In genomic region chr4:85084371-85085170, GRCh38 we compare ENCODE assay signal across 8 cellular contexts.
DNase-seq lines count a peak whose midpoint lies in the region; ATAC-seq and TF ChIP-seq lines count a peak whose summit lies in the region.

No MANE protein-coding gene starts in this region.

- no peaks in the 10 kb centered on the region for H3K27me3 Mint-ChIP-seq in activated CD4-positive, alpha-beta T cell treated with anti-CD3 and anti-CD28 coated beads, Interleukin-2, amount 10 ng/mL, durations not matched to agents 24 days and 14 days

- peak; percentile 53 to 70 (median 68) for TF ChIP-seq CTCF in right lobe of liver (IDR thresholded peaks at IDR 0.05)

- no peaks in the 10 kb centered on the region for H3K9me3 Mint-ChIP-seq in activated CD4-positive, alpha-beta T cell treated with anti-CD3 and anti-CD28 coated beads, Interleukin-2, amount 10 ng/mL, durations not matched to agents 24 days and 14 days

- H3K4me1 ChIP-seq in NT2/D1 (ENCODE audit: insufficient read depth, insufficient read length) (no peaks in the 10 kb centered on the region), right lobe of liver (no peaks in the 10 kb centered on the region)

- no peaks in the 10 kb centered on the region for H3K36me3 ChIP-seq in NT2/D1 (ENCODE audit: insufficient read depth, insufficient read length, low read length)
- no peaks in the 10 kb centered on the region for H3K36me3 ChIP-seq in right lobe of liver

- H3K27ac ChIP-seq in right lobe of liver, result no peak overlapping the region

- H3K4me3 ChIP-seq in NT2/D1 (ENCODE audit: insufficient read length, low read depth) (no peak overlapping the region), right lobe of liver (no peak overlapping the region)

- no peak overlapping the region for H3K27ac Mint-ChIP-seq in activated CD4-positive, alpha-beta T cell treated with anti-CD3 and anti-CD28 coated beads, Interleukin-2, amount 10 ng/mL, durations not matched to agents 24 days and 14 days

- H3K4me1 Mint-ChIP-seq in activated CD4-positive, alpha-beta T cell treated with anti-CD3 and anti-CD28 coated beads, Interleukin-2, amount 10 ng/mL, durations not matched to agents 24 days and 14 days, result no peaks in the 10 kb centered on the region

- no peaks in the 10 kb centered on the region for H3K27me3 ChIP-seq in NT2/D1 (ENCODE audit: insufficient read depth, insufficient read length)
- no peaks in the 10 kb centered on the region for H3K27me3 ChIP-seq in right lobe of liver

- ATAC-seq in GM21528 (IDR thresholded peaks at IDR 0.05; ENCODE audit: low FRiP score, unreplicated experiment), result peak; percentile 83
- ATAC-seq in right lobe of liver, result peak; percentile 75 to 82 (median 78)

- H3K36me3 Mint-ChIP-seq in activated CD4-positive, alpha-beta T cell treated with anti-CD3 and anti-CD28 coated beads, Interleukin-2, amount 10 ng/mL, durations not matched to agents 24 days and 14 days (ENCODE audit: low read depth), result no peaks in the 10 kb centered on the region

- no peak overlapping the region for H3K4me3 Mint-ChIP-seq in activated CD4-positive, alpha-beta T cell treated with anti-CD3 and anti-CD28 coated beads, Interleukin-2, amount 10 ng/mL, durations not matched to agents 24 days and 14 days

- H3K9ac ChIP-seq in NT2/D1 (ENCODE audit: insufficient read length, low read depth), result no peak overlapping the region

- intact Hi-C loops in activated CD4-positive, alpha-beta T cell treated with anti-CD3 and anti-CD28 coated beads, Interleukin-2, amount 10 ng/mL, durations not matched to agents 24 days and 14 days (cut with micrococcal nuclease), result loop anchor here (5.0 kb wide), 1 partner anchor 663 kb away; no protein-coding TSS in a partner anchor
- intact Hi-C loops in right lobe of liver (cut with DNase I), result loop anchor here in 1 of 2 donors (10.0 kb wide), 1 partner anchor 670 kb away; no protein-coding TSS in a partner anchor

- WGBS in right lobe of liver (ENCODE audit: insufficient coverage, low coverage, low lambda C conversion rate, missing lambda C conversion rate), result 7% methylated on average over 3 of the region's 3 CpGs

- DNase-seq in activated CD4-positive, alpha-beta T cell treated with anti-CD3 and anti-CD28 coated beads, Interleukin-2, amount 10 ng/mL, durations not matched to agents 24 days and 14 days, result peak; percentile 77
- no peak for DNase-seq in activated CD4-positive, alpha-beta T cell treated with anti-CD3 and anti-CD28 coated beads for 1 hour
- peak; percentile 5 for DNase-seq in HuH-7 (ENCODE audit: low spot score)
- peak; percentile 57 for DNase-seq in NT2/D1 (ENCODE audit: low read depth, low spot score)
- DNase-seq in cerebellum (ENCODE audit: low spot score), result peak; percentile 15
- no peak for DNase-seq in right lobe of liver
- DNase-seq in activated CD4-positive, CD25-positive, alpha-beta regulatory T cell treated with anti-CD3 and anti-CD28 coated beads, Interleukin-2, amount 50 U/mL, for 72 hours, result no peak

- TF ChIP-seq POLR2A in right lobe of liver (IDR thresholded peaks at IDR 0.05), result no peak

- peaks cover 10% of the 10 kb centered on the region; the same call in 1 of the 2 replicates for H3K9me3 ChIP-seq in NT2/D1 (ENCODE audit: insufficient read depth, low read length)
- no peaks in the 10 kb centered on the region for H3K9me3 ChIP-seq in right lobe of liver

Comparison
In these comparisons a context has a peak if more than half of its experiments do, and no peak if none do; other contexts are left out.
1. DNase-seq: peak in activated CD4-positive, alpha-beta T cell treated with anti-CD3 and anti-CD28 coated beads, Interleukin-2, amount 10 ng/mL, durations not matched to agents 24 days and 14 days (single experiment), HuH-7 (single experiment), NT2/D1 (single experiment) and cerebellum (single experiment); none in activated CD4-positive, alpha-beta T cell treated with anti-CD3 and anti-CD28 coated beads for 1 hour (single experiment), right lobe of liver (0 of 3) and activated CD4-positive, CD25-positive, alpha-beta regulatory T cell treated with anti-CD3 and anti-CD28 coated beads, Interleukin-2, amount 50 U/mL, for 72 hours (single experiment).